Comparison of ENCODE assay signal across 18 cellular contexts in genomic region chr7:100069991-100070390, GRCh38. TPM values are rescaled to one million over a fixed set of nuclear protein-coding genes. Genes with fewer than 3 reads are reported as not detected.
A peak's percentile ranks its signal among the peaks of the same experiment; 100 is the strongest.
DNase-seq lines count a peak whose midpoint lies in the region; ATAC-seq and TF ChIP-seq lines count a peak whose summit lies in the region.
"Had no signal": no experiment of that assay in that cellular context is flagged by ENCODE, and none has a peak within 500 bp of the region (broad histone marks: within the 10 kb centered on the region; RNA-seq: fewer than 3 reads in every experiment).

No MANE protein-coding gene starts in this region.

- TF ChIP-seq CTCF in endothelial cell (IDR thresholded peaks at IDR 0.05; ENCODE audit: unreplicated experiment) = no peak

- no peak overlapping the region for H3K4me3 Mint-ChIP-seq in activated CD4-positive, alpha-beta memory T cell treated with anti-CD3 and anti-CD28 coated beads for 36 hours
- no peak overlapping the region for H3K4me3 Mint-ChIP-seq in activated CD4-positive, alpha-beta memory T cell treated with anti-CD3 and anti-CD28 coated beads, Interleukin-2, amount 10 ng/mL, durations not matched to agents 7 days and 5 days
- peak overlapping the region; percentile 83 for H3K4me3 Mint-ChIP-seq in endothelial cell (ENCODE audit: unreplicated experiment)
- H3K4me3 Mint-ChIP-seq: CD8-positive, alpha-beta T cell had no signal

- no peak for DNase-seq in activated CD4-positive, alpha-beta memory T cell treated with anti-CD3 and anti-CD28 coated beads for 36 hours
- no peak for DNase-seq in activated CD4-positive, alpha-beta memory T cell treated with anti-CD3 and anti-CD28 coated beads, Interleukin-2, amount 10 ng/mL, durations not matched to agents 7 days and 5 days
- DNase-seq in endothelial cell (ENCODE audit: low spot score) (no peak), cerebellar cortex (ENCODE audit: low spot score) (no peak)
- DNase-seq: ACHN; CD8-positive, alpha-beta T cell; DMS153; GM23248; Kasumi-1; NCI-H1417; NCI-H1694 treated with DMSO at 0.1 percent for 48 hours; NCI-H2081 treated with DMSO at 0.1 percent for 48 hours; NCI-H446; NCI-H526; OCI-M1; SJCRH30 had no signal

- H3K36me3 Mint-ChIP-seq in activated CD4-positive, alpha-beta memory T cell treated with anti-CD3 and anti-CD28 coated beads for 36 hours = peaks cover 60% of the 10 kb centered on the region
- peaks cover 76% of the 10 kb centered on the region for H3K36me3 Mint-ChIP-seq in activated CD4-positive, alpha-beta memory T cell treated with anti-CD3 and anti-CD28 coated beads, Interleukin-2, amount 10 ng/mL, durations not matched to agents 7 days and 5 days (ENCODE audit: low read depth)
- peaks cover 59% of the 10 kb centered on the region for H3K36me3 Mint-ChIP-seq in endothelial cell (ENCODE audit: low read depth, unreplicated experiment)

- no peaks in the 10 kb centered on the region for H3K4me1 Mint-ChIP-seq in activated CD4-positive, alpha-beta memory T cell treated with anti-CD3 and anti-CD28 coated beads for 36 hours (ENCODE audit: low read depth)
- H3K4me1 Mint-ChIP-seq in activated CD4-positive, alpha-beta memory T cell treated with anti-CD3 and anti-CD28 coated beads, Interleukin-2, amount 10 ng/mL, durations not matched to agents 7 days and 5 days = no peaks in the 10 kb centered on the region
- H3K4me1 Mint-ChIP-seq in endothelial cell (ENCODE audit: unreplicated experiment) = no peaks in the 10 kb centered on the region

- no peaks in the 10 kb centered on the region for H3K27me3 Mint-ChIP-seq in activated CD4-positive, alpha-beta memory T cell treated with anti-CD3 and anti-CD28 coated beads for 36 hours
- no peaks in the 10 kb centered on the region for H3K27me3 Mint-ChIP-seq in activated CD4-positive, alpha-beta memory T cell treated with anti-CD3 and anti-CD28 coated beads, Interleukin-2, amount 10 ng/mL, durations not matched to agents 7 days and 5 days
- peaks cover 13% of the 10 kb centered on the region for H3K27me3 Mint-ChIP-seq in endothelial cell (ENCODE audit: unreplicated experiment)

- H3K9me3 Mint-ChIP-seq in activated CD4-positive, alpha-beta memory T cell treated with anti-CD3 and anti-CD28 coated beads for 36 hours = peaks cover 37% of the 10 kb centered on the region
- peaks cover 39% of the 10 kb centered on the region for H3K9me3 Mint-ChIP-seq in activated CD4-positive, alpha-beta memory T cell treated with anti-CD3 and anti-CD28 coated beads, Interleukin-2, amount 10 ng/mL, durations not matched to agents 7 days and 5 days
- peaks cover 23% of the 10 kb centered on the region for H3K9me3 Mint-ChIP-seq in endothelial cell (ENCODE audit: unreplicated experiment)

- H3K27ac Mint-ChIP-seq in activated CD4-positive, alpha-beta memory T cell treated with anti-CD3 and anti-CD28 coated beads for 36 hours = peak overlapping the region; percentile 33
- H3K27ac Mint-ChIP-seq in activated CD4-positive, alpha-beta memory T cell treated with anti-CD3 and anti-CD28 coated beads, Interleukin-2, amount 10 ng/mL, durations not matched to agents 7 days and 5 days = no peak overlapping the region
- H3K27ac Mint-ChIP-seq in endothelial cell (ENCODE audit: unreplicated experiment) = no peak overlapping the region
- H3K27ac Mint-ChIP-seq: CD8-positive, alpha-beta T cell had no signal

- ATAC-seq in GM18520 (IDR thresholded peaks at IDR 0.05; ENCODE audit: unreplicated experiment) (no peak), HG02973 (IDR thresholded peaks at IDR 0.05; ENCODE audit: unreplicated experiment) (no peak)
- ATAC-seq: CD8-positive, alpha-beta T cell had no signal

- CTCF ChIA-PET in activated CD4-positive, alpha-beta memory T cell treated with anti-CD3 and anti-CD28 coated beads for 36 hours (lab: Charles Lee) = no interaction called here
- CTCF ChIA-PET in activated CD4-positive, alpha-beta memory T cell treated with anti-CD3 and anti-CD28 coated beads, Interleukin-2, amount 10 ng/mL, durations not matched to agents 7 days and 5 days (lab: Charles Lee) = interaction anchor here (0.7 kb wide), 1 partner anchor 41 kb away, joined by 3 read pairs; no protein-coding TSS in a partner anchor

- POLR2A ChIA-PET in activated CD4-positive, alpha-beta memory T cell treated with anti-CD3 and anti-CD28 coated beads for 36 hours (lab: Charles Lee) = interaction anchor here (1.1 kb wide), 1 partner anchor 32 kb away, joined by 5 read pairs; the partner anchor contains the start of gene AP4M1
- POLR2A ChIA-PET in activated CD4-positive, alpha-beta memory T cell treated with anti-CD3 and anti-CD28 coated beads, Interleukin-2, amount 10 ng/mL, durations not matched to agents 7 days and 5 days (lab: Charles Lee) = interaction anchor here (1.0 to 1.6 kb wide), 2 partner anchors 12 to 20 kb away, joined by 3 to 4 read pairs; partner anchors contain the start of gene ZSCAN21

- intact Hi-C loops in activated CD4-positive, alpha-beta memory T cell treated with anti-CD3 and anti-CD28 coated beads for 36 hours (cut with micrococcal nuclease) = no loop called here

RNA-seq across cellular contexts. Expression of gene ZNF3, which starts 11.5 kb away (rescaled TPM):
- total RNA-seq in activated CD4-positive, alpha-beta memory T cell treated with anti-CD3 and anti-CD28 coated beads for 36 hours = 10 to 100 TPM; 18.0 to 18.6 TPM
- total RNA-seq in activated CD4-positive, alpha-beta memory T cell treated with anti-CD3 and anti-CD28 coated beads, Interleukin-2, amount 10 ng/mL, durations not matched to agents 7 days and 5 days = 10 to 100 TPM; 21.1 to 22.1 TPM
- 47.7 TPM for total RNA-seq in endothelial cell (ENCODE audit: unreplicated experiment)

RNA-seq across cellular contexts. Expression of gene COPS6, which starts 18.8 kb away (rescaled TPM):
- total RNA-seq in activated CD4-positive, alpha-beta memory T cell treated with anti-CD3 and anti-CD28 coated beads for 36 hours = 10 to 100 TPM; 93.1 to 98.2 TPM
- total RNA-seq in activated CD4-positive, alpha-beta memory T cell treated with anti-CD3 and anti-CD28 coated beads, Interleukin-2, amount 10 ng/mL, durations not matched to agents 7 days and 5 days = 10 to 100 TPM; 81.7 to 86.3 TPM
- total RNA-seq in endothelial cell (ENCODE audit: unreplicated experiment) = 82.4 TPM

RNA-seq across cellular contexts. Expression of gene ZSCAN21, which starts 20.4 kb away (rescaled TPM):
- 1 to 10 TPM; 6.2 TPM for total RNA-seq in activated CD4-positive, alpha-beta memory T cell treated with anti-CD3 and anti-CD28 coated beads for 36 hours
- total RNA-seq in activated CD4-positive, alpha-beta memory T cell treated with anti-CD3 and anti-CD28 coated beads, Interleukin-2, amount 10 ng/mL, durations not matched to agents 7 days and 5 days = 1 to 10 TPM; 6.9 TPM
- total RNA-seq in endothelial cell (ENCODE audit: unreplicated experiment) = 18.5 TPM

RNA-seq across cellular contexts. Expression of gene MCM7, which starts 31.2 kb away (rescaled TPM):
- total RNA-seq in activated CD4-positive, alpha-beta memory T cell treated with anti-CD3 and anti-CD28 coated beads for 36 hours = 100 to 1,000 TPM; 393 to 398 TPM
- total RNA-seq in activated CD4-positive, alpha-beta memory T cell treated with anti-CD3 and anti-CD28 coated beads, Interleukin-2, amount 10 ng/mL, durations not matched to agents 7 days and 5 days = 100 to 1,000 TPM; 266 to 273 TPM
- total RNA-seq in endothelial cell (ENCODE audit: unreplicated experiment) = 119 TPM

RNA-seq across cellular contexts. Expression of gene AP4M1, which starts 31.5 kb away (rescaled TPM):
- total RNA-seq in activated CD4-positive, alpha-beta memory T cell treated with anti-CD3 and anti-CD28 coated beads for 36 hours = 10 to 100 TPM; 11.3 to 12.2 TPM
- total RNA-seq in activated CD4-positive, alpha-beta memory T cell treated with anti-CD3 and anti-CD28 coated beads, Interleukin-2, amount 10 ng/mL, durations not matched to agents 7 days and 5 days = 10 to 100 TPM; 10.6 to 15.2 TPM
- total RNA-seq in endothelial cell (ENCODE audit: unreplicated experiment) = 17.8 TPM
